ENCODE assay signal across 12 cellular contexts in the genomic region with DNA sequence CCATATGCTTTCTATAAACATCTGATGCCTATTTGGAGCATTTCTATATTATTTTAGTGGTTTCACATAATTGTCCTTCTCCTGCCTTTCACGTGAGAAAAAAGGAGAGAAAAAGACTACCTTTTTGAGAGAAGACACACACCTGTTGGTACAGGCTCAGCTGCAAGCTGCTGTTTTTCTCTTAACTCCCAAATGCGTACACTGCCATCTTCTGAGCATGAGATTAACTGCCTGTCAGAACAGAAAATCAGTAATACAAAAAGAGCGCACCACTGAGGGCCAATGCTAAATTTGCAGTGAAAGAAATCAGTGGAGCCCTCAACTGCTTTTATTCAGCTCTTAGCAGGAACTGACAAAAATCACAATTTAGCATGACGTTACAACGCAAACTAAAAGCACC. TPM values are rescaled to one million over a fixed set of nuclear protein-coding genes. Genes with fewer than 3 reads are reported as not detected.
DNase-seq lines count a peak whose midpoint lies in the region; ATAC-seq and TF ChIP-seq lines count a peak whose summit lies in the region.
"Had no signal": no experiment of that assay in that cellular context is flagged by ENCODE, and none has a peak within 500 bp of the region (broad histone marks: within the 10 kb centered on the region; RNA-seq: fewer than 3 reads in every experiment).

No MANE protein-coding gene starts in this region.

- H3K4me3 ChIP-seq in right atrium auricular region (no peak overlapping the region), uterus (no peak overlapping the region)
- H3K4me3 ChIP-seq: transverse colon had no signal

- H3K27me3 ChIP-seq in right atrium auricular region (no peaks in the 10 kb centered on the region), uterus (no peaks in the 10 kb centered on the region)
- H3K27me3 ChIP-seq: transverse colon had no signal

- DNase-seq in left cardiac atrium (no peak), right atrium auricular region (ENCODE audit: low spot score) (no peak), NCI-H774 (lab: John Stamatoyannopoulos, UW) (peak; percentile 7), globus pallidus (ENCODE audit: low spot score) (peak; percentile 19), uterus (no peak)
- DNase-seq in activated naive CD4-positive, alpha-beta T cell treated with anti-CD3 and anti-CD28 coated beads, Interleukin-2, amount 50 U/mL, for 72 hours (ENCODE audit: low spot score in 2 of 2): no peak
- DNase-seq: CD8-positive, alpha-beta memory T cell; natural killer cell; stimulated activated CD4-positive, alpha-beta T cell treated with anti-CD3 and anti-CD28 coated beads, Interleukin-4, amount 100 ng/mL, for 24 hours; transverse colon had no signal

- ATAC-seq in left cardiac atrium (peak; percentile 33 to 59), HG03469 (IDR thresholded peaks at IDR 0.05; ENCODE audit: unreplicated experiment) (no peak), HG02981 (IDR thresholded peaks at IDR 0.05; ENCODE audit: unreplicated experiment) (no peak)
- ATAC-seq in activated naive CD4-positive, alpha-beta T cell treated with anti-CD3 and anti-CD28 coated beads, Interleukin-2, amount 50 U/mL, for 72 hours: no peak
- ATAC-seq: natural killer cell had no signal

- TF ChIP-seq CTCF in right atrium auricular region (IDR thresholded peaks at IDR 0.05) (peak in 1 of 2 donors; percentile 42), uterus (IDR thresholded peaks at IDR 0.05) (peak; percentile 27 to 46 (median 36))

- peaks cover 0 to 6% of the 10 kb centered on the region in 2 donors for H3K36me3 Mint-ChIP-seq in activated naive CD4-positive, alpha-beta T cell treated with anti-CD3 and anti-CD28 coated beads, Interleukin-2, amount 50 U/mL, for 72 hours

- H3K9me3 ChIP-seq in right atrium auricular region: no peaks in the 10 kb centered on the region
- H3K9me3 ChIP-seq in uterus: no peaks in the 10 kb centered on the region
- H3K9me3 ChIP-seq: transverse colon had no signal

- no peaks in the 10 kb centered on the region for H3K9me3 Mint-ChIP-seq in activated naive CD4-positive, alpha-beta T cell treated with anti-CD3 and anti-CD28 coated beads, Interleukin-2, amount 50 U/mL, for 72 hours
- H3K9me3 Mint-ChIP-seq: CD8-positive, alpha-beta memory T cell; natural killer cell had no signal

- H3K27ac Mint-ChIP-seq in activated naive CD4-positive, alpha-beta T cell treated with anti-CD3 and anti-CD28 coated beads, Interleukin-2, amount 50 U/mL, for 72 hours: no peak overlapping the region
- H3K27ac Mint-ChIP-seq: natural killer cell had no signal

- intact Hi-C loops in left cardiac atrium (cut with DNase I): loop anchor here in 1 of 2 donors (1.0 kb wide), 1 partner anchor 293 kb away; no protein-coding TSS in a partner anchor
- intact Hi-C loops in uterus (cut with DNase I; ENCODE audit: low total_unique reads): no loop called here

- peaks cover 38% of the 10 kb centered on the region for H3K36me3 ChIP-seq in right atrium auricular region
- no peaks in the 10 kb centered on the region for H3K36me3 ChIP-seq in uterus

- no peak for TF ChIP-seq POLR2A in uterus (IDR thresholded peaks at IDR 0.05)

- H3K4me1 ChIP-seq in right atrium auricular region (no peaks in the 10 kb centered on the region), uterus (no peaks in the 10 kb centered on the region)
- H3K4me1 ChIP-seq: transverse colon had no signal

- H3K27ac ChIP-seq in right atrium auricular region: no peak overlapping the region
- H3K27ac ChIP-seq in uterus: no peak overlapping the region
- H3K27ac ChIP-seq: transverse colon had no signal

RNA-seq across cellular contexts. Expression of a gene that starts 54.9 kb away (rescaled TPM):
- 10 to 100 TPM; 30.2 to 40.3 TPM for total RNA-seq in left cardiac atrium
- total RNA-seq in right atrium auricular region: 10 to 100 TPM; 24.6 to 26.1 TPM
- 100 to 1,000 TPM in 3 of 4 donors, 10 to 100 TPM in 1; 82.7 to 161 (median 126) TPM for total RNA-seq in uterus
- 10 to 100 TPM; 10.2 to 28.9 TPM for total RNA-seq in activated naive CD4-positive, alpha-beta T cell treated with anti-CD3 and anti-CD28 coated beads, Interleukin-2, amount 50 U/mL, for 72 hours

Comparison
In these comparisons a context has a peak if more than half of its experiments do, and no peak if none do; other contexts are left out.
1. ATAC-seq: peak in left cardiac atrium (2 of 2); none in HG03469 (single experiment), activated naive CD4-positive, alpha-beta T cell treated with anti-CD3 and anti-CD28 coated beads, Interleukin-2, amount 50 U/mL, for 72 hours (0 of 2) and HG02981 (single experiment).
2. DNase-seq: peak in NCI-H774 (single experiment) and globus pallidus (single experiment); none in left cardiac atrium (single experiment), right atrium auricular region (single experiment), uterus (0 of 2) and activated naive CD4-positive, alpha-beta T cell treated with anti-CD3 and anti-CD28 coated beads, Interleukin-2, amount 50 U/mL, for 72 hours (0 of 2).